ENCODE assay signal across 1 cellular context in genomic region chr19:18060472-18060871, GRCh38.
TF ChIP-seq lines count a peak whose summit lies in the region.

No MANE protein-coding gene starts in this region.

TF ChIP-seq in HepG2, 621 proteins besides CTCF, POLR2A, EP300 and RAD21:
- TF ChIP-seq NFYB (CRISPR knock-in tag; IDR thresholded peaks at IDR 0.05) (peak; percentile 47), NFYC (CRISPR knock-in tag; IDR thresholded peaks at IDR 0.05) (peak; percentile 64), AHR (CRISPR knock-in tag; IDR thresholded peaks at IDR 0.05) (no peak), SYNCRIP (IDR thresholded peaks at IDR 0.05; ENCODE audit: insufficient read depth, low read depth, low read length) (no peak)
- TF ChIP-seq, protein P1, sequence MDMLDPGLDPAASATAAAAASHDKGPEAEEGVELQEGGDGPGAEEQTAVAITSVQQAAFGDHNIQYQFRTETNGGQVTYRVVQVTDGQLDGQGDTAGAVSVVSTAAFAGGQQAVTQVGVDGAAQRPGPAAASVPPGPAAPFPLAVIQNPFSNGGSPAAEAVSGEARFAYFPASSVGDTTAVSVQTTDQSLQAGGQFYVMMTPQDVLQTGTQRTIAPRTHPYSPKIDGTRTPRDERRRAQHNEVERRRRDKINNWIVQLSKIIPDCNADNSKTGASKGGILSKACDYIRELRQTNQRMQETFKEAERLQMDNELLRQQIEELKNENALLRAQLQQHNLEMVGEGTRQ (IDR thresholded peaks at IDR 0.05; ENCODE audit: low read depth, low read length) = no peak
- TF ChIP-seq, protein P1 (CRISPR knock-in tag; IDR thresholded peaks at IDR 0.05; ENCODE audit: borderline replicate concordance) = peak; percentile 56; the same call in 1 of the 2 replicates
